In genomic region chr16:56625943-56626654, GRCh38 we compare ENCODE assay signal across 8 cellular contexts. TPM values are rescaled to one million over a fixed set of nuclear protein-coding genes. Genes with fewer than 3 reads are reported as not detected.
DNase-seq lines count a peak whose midpoint lies in the region; ATAC-seq and TF ChIP-seq lines count a peak whose summit lies in the region.

No MANE protein-coding gene starts in this region.

- TSS peak; percentile 95 for BruUV-seq in A673 (replicated peaks; lab: Mats Ljungman, UMichigan)

- no peaks in the 10 kb centered on the region for H3K36me3 ChIP-seq in A673 (ENCODE audit: insufficient read depth, low read length, poor library complexity, severe bottlenecking)

- peak; percentile 12 for ATAC-seq in HG02798 (IDR thresholded peaks at IDR 0.05; ENCODE audit: poor library complexity, unreplicated experiment)
- no peak for ATAC-seq in HG02870 (IDR thresholded peaks at IDR 0.05; ENCODE audit: unreplicated experiment)

- intact Hi-C loops in A673 (cut with micrococcal nuclease; ENCODE audit: unreplicated experiment), result no loop called here

- POLR2A ChIA-PET in A673 (lab: Charles Lee; ENCODE audit: low non-redundant PET), result no interaction called here

- in situ Hi-C loops in astrocyte of the spinal cord (cut with HindIII; ENCODE audit: low sequenced_read_pairs), result no loop called here

- H3K4me1 ChIP-seq in A673 (ENCODE audit: insufficient read depth, low read length, poor library complexity, severe bottlenecking), result peaks cover 6% of the 10 kb centered on the region

- no peak for DNase-seq in A673 (ENCODE audit: low spot score)
- DNase-seq in astrocyte of the spinal cord (ENCODE audit: low read depth, low spot score), result peak; percentile 86
- peak; percentile 94 for DNase-seq in stromal cell of bone marrow (ENCODE audit: low read depth)
- no peak for DNase-seq in amniotic stem cell (lab: John Stamatoyannopoulos, UW)
- no peak for DNase-seq in GDM1 (lab: John Stamatoyannopoulos, UW)

- TF ChIP-seq CTCF in A673 (conservative IDR thresholded peaks at IDR 0.05; ENCODE audit: low read depth, low read length) (no peak), astrocyte of the spinal cord (IDR thresholded peaks at IDR 0.05; ENCODE audit: low read depth, low read length) (no peak)

- H3K4me3 ChIP-seq in A673 (ENCODE audit: low read depth, low read length, poor library complexity, severe bottlenecking) (peak overlapping the region; percentile 40), astrocyte of the spinal cord (ENCODE audit: low read depth, low read length) (peak overlapping the region; percentile 59)

- no peaks in the 10 kb centered on the region for H3K9me3 ChIP-seq in A673 (ENCODE audit: low read depth, low read length, poor library complexity, severe bottlenecking)

- CTCF ChIA-PET in A673 (lab: Charles Lee), result interaction anchor here (0.6 kb wide), 3 partner anchors 22 to 674 kb away, joined by 3 to 6 read pairs (median 3); no protein-coding TSS in a partner anchor

- H3K27me3 ChIP-seq in A673 (replicated peaks; ENCODE audit: insufficient read depth, low read depth, low read length, poor library complexity) (peaks cover 4% of the 10 kb centered on the region), layer of hippocampus (ENCODE audit: control insufficient read depth, insufficient read depth, low read length) (no peaks in the 10 kb centered on the region)

- H3K27ac ChIP-seq in A673 (ENCODE audit: low read depth, low read length, poor library complexity, severe bottlenecking) (no peak overlapping the region), layer of hippocampus (ENCODE audit: low read depth, low read length) (peak overlapping the region; percentile 85)

RNA-seq across cellular contexts. Expression of gene MT1E, which starts 0.5 kb away (rescaled TPM):
- 21.6 and 50.6 TPM in 2 replicates for total RNA-seq in A673 (2021)

RNA-seq across cellular contexts. Expression of gene MT1M, which starts 6.4 kb away (rescaled TPM):
- 0.49 TPM in 1 of 2 replicates, not detected in the other for total RNA-seq in A673 (2021)

RNA-seq across cellular contexts. Expression of gene MT1A, which starts 12.4 kb away (rescaled TPM):
- not detected in 2 replicates for total RNA-seq in A673 (2021)

RNA-seq across cellular contexts. Expression of gene MT2A, which starts 17.7 kb away (rescaled TPM):
- 81.8 and 218 TPM in 2 replicates for total RNA-seq in A673 (2021)

RNA-seq across cellular contexts. Expression of gene MT1B, which starts 25.6 kb away (rescaled TPM):
- total RNA-seq in A673 (2021), result not detected in 2 replicates

Comparison
In these comparisons a context has a peak if more than half of its experiments do, and no peak if none do; other contexts are left out.
1. DNase-seq: peak in astrocyte of the spinal cord (single experiment) and stromal cell of bone marrow (single experiment); none in A673 (single experiment), amniotic stem cell (single experiment) and GDM1 (single experiment).